ENCODE assay signal across 27 cellular contexts in the genomic region with DNA sequence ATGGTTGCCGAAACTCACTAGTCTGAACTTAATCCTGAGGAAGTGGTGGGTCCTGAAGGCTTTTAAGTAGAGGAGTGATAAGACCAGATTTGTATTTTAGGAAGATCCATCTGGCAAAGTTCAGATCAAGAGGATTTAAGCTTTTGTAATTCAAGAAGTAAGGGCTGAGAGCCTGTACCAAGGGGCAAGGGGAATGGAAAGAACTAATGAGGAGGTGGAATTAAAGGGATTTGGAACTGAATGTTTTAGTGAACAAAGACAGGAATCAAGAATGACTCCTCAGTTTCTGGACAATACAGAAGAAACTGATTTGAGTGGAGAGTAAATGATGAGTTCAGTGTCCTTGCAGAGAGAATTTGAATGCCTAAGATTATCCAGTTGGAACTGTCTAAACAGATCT.
"Had no signal": no experiment of that assay in that cellular context is flagged by ENCODE, and none has a peak within 500 bp of the region (broad histone marks: within the 10 kb centered on the region; RNA-seq: fewer than 3 reads in every experiment).

No MANE protein-coding gene starts in this region.

- H3K4me3 Mint-ChIP-seq: dendritic cell treated with granulocyte-macrophage colony-stimulating factor and Interleukin-4, amounts not matched to agents 40 ng/mL and 50 ng/mL, for 4 days; endodermal cell; mesothelial cell of epicardium; naive B cell; natural killer cell treated with Interleukin-12 subunit alpha and Interleukin-12 subunit beta and Interleukin-15 and Interleukin-18, amount 100 ng/mL, for 72 hours; stimulated activated effector memory CD8-positive, alpha-beta T cell treated with anti-CD3 and anti-CD28 coated beads, Interleukin-12 subunit alpha, Interleukin-12 subunit beta, amount 100 ng/mL, for 72 hours; type B pancreatic cell had no signal

- H3K27me3 ChIP-seq: gastrocnemius medialis, pancreas, right lobe of liver, stomach, thyroid gland had no signal

- H3K4me1 Mint-ChIP-seq: endodermal cell; mesothelial cell of epicardium; naive B cell; stimulated activated effector memory CD8-positive, alpha-beta T cell treated with anti-CD3 and anti-CD28 coated beads, Interleukin-12 subunit alpha, Interleukin-12 subunit beta, amount 100 ng/mL, for 72 hours had no signal

- H3K27ac ChIP-seq: gastrocnemius medialis, pancreas, right lobe of liver, stomach, thyroid gland had no signal

- DNase-seq: effector CD8-positive, alpha-beta T cell; endodermal cell; foreskin fibroblast; gastrocnemius medialis; head of caudate nucleus; kidney; mesenchymal stem cell; mucosa of descending colon; naive B cell; occipital lobe; pancreas; right lobe of liver; small intestine; stimulated activated CD4-positive, alpha-beta T cell treated with anti-CD3 and anti-CD28 coated beads, Interleukin-12 subunit alpha, Interleukin-12 subunit beta, amount 100 ng/mL, for 4 hours; stimulated activated CD4-positive, alpha-beta T cell treated with anti-CD3 and anti-CD28 coated beads, Interleukin-1b, Interleukin-23, amount 100 ng/mL, for 48 hours; stimulated activated CD4-positive, alpha-beta T cell treated with anti-CD3 and anti-CD28 coated beads, Interleukin-4, amount 100 ng/mL, for 24 hours; stimulated activated naive CD4-positive, alpha-beta T cell treated with Interleukin-2 at 50 U/mL for 16 hours; stomach; thyroid gland had no signal

- H3K4me3 ChIP-seq: gastrocnemius medialis, lung, mucosa of descending colon, pancreas, right lobe of liver, stomach, thyroid gland had no signal

- H3K27ac Mint-ChIP-seq: dendritic cell treated with granulocyte-macrophage colony-stimulating factor and Interleukin-4, amounts not matched to agents 40 ng/mL and 50 ng/mL, for 4 days; endodermal cell; mesothelial cell of epicardium; naive B cell; natural killer cell treated with Interleukin-12 subunit alpha and Interleukin-12 subunit beta and Interleukin-15 and Interleukin-18, amount 100 ng/mL, for 72 hours; stimulated activated effector memory CD8-positive, alpha-beta T cell treated with anti-CD3 and anti-CD28 coated beads, Interleukin-12 subunit alpha, Interleukin-12 subunit beta, amount 100 ng/mL, for 72 hours; type B pancreatic cell had no signal

- H3K9me3 ChIP-seq: gastrocnemius medialis, pancreas, right lobe of liver, thyroid gland had no signal

- H3K4me1 ChIP-seq: gastrocnemius medialis, pancreas, right lobe of liver, stomach, thyroid gland had no signal

- H3K27me3 Mint-ChIP-seq: dendritic cell treated with granulocyte-macrophage colony-stimulating factor and Interleukin-4, amounts not matched to agents 40 ng/mL and 50 ng/mL, for 4 days; natural killer cell treated with Interleukin-12 subunit alpha and Interleukin-12 subunit beta and Interleukin-15 and Interleukin-18, amount 100 ng/mL, for 72 hours; type B pancreatic cell had no signal

- H3K36me3 Mint-ChIP-seq: stimulated activated effector memory CD8-positive, alpha-beta T cell treated with anti-CD3 and anti-CD28 coated beads, Interleukin-12 subunit alpha, Interleukin-12 subunit beta, amount 100 ng/mL, for 72 hours had no signal

- H3K36me3 ChIP-seq: gastrocnemius medialis, right lobe of liver, stomach, thyroid gland had no signal

- ATAC-seq: esophagus mucosa; gastrocnemius medialis; left lobe of liver; mucosa of descending colon; natural killer cell treated with Interleukin-12 subunit alpha and Interleukin-12 subunit beta and Interleukin-15 and Interleukin-18, amount 100 ng/mL, for 72 hours; pancreas; right lobe of liver; stimulated activated effector memory CD8-positive, alpha-beta T cell treated with anti-CD3 and anti-CD28 coated beads, Interleukin-12 subunit alpha, Interleukin-12 subunit beta, amount 100 ng/mL, for 72 hours had no signal
